In the genomic region with DNA sequence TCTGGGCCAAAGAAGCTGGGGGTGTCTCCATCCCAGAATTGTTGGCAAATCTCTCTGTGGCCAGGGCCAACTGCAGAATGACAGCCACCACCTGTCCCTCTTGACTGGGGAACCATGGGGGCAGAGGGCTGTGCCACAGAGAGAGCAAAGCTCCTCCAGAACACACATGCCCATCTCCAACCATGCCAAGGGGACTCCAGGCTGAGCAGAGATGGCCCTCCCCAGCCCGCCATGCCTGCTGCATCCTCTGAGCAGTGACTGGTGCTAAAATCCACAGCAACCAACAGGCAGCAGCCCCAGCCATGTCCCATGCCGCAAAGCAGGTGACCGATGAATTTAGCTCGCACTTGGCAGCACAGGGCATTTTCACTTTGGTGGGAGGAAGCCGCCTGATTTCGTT, we compare ENCODE assay signal across 16 cellular contexts.
"Had no signal": no experiment of that assay in that cellular context is flagged by ENCODE, and none has a peak within 500 bp of the region (broad histone marks: within the 10 kb centered on the region; RNA-seq: fewer than 3 reads in every experiment).

No MANE protein-coding gene starts in this region.

- H3K36me3 ChIP-seq: ascending aorta, breast epithelium, thyroid gland, uterus had no signal

- H3K27ac Mint-ChIP-seq: activated CD4-positive, alpha-beta memory T cell treated with anti-CD3 and anti-CD28 coated beads, Interleukin-2, amount 10 ng/mL, durations not matched to agents 7 days and 5 days; activated naive CD4-positive, alpha-beta T cell treated with anti-CD3 and anti-CD28 coated beads, Interleukin-2, amount 10 ng/mL, durations not matched to agents 7 days and 5 days; activated T-cell treated with anti-CD3 and anti-CD28 coated beads, Interleukin-2, amount 50 U/mL, for 24 hours; endodermal cell; stimulated activated memory B cell treated with anti-CD40 and anti-IgM and Interleukin-4, amounts not matched to agents 10 μg/mL and 1 μg/mL and 100 μg/mL, for 72 hours; T-helper 1 cell treated with Interleukin-12 subunit alpha and Interleukin-12 subunit beta and Interleukin-4 antibody, amounts not matched to agents 30 μg/mL and 1 μg/mL, for 36 hours had no signal

- DNase-seq: activated CD4-positive, alpha-beta memory T cell treated with anti-CD3 and anti-CD28 coated beads, Interleukin-2, amount 10 ng/mL, durations not matched to agents 7 days and 5 days; activated CD4-positive, alpha-beta T cell treated with anti-CD3 and anti-CD28 coated beads for 4 hours; activated naive CD4-positive, alpha-beta T cell treated with anti-CD3 and anti-CD28 coated beads, Interleukin-2, amount 10 ng/mL, durations not matched to agents 7 days and 5 days; activated T-cell treated with anti-CD3 and anti-CD28 coated beads, Interleukin-2, amount 50 U/mL, for 24 hours; endodermal cell; islet precursor cell; mesendoderm; stimulated activated CD4-positive, alpha-beta T cell treated with anti-CD3 and anti-CD28 coated beads, Interleukin-2, amount 100 ng/mL, for 48 hours; thyroid gland; uterus had no signal

- H3K9me3 Mint-ChIP-seq: activated CD4-positive, alpha-beta memory T cell treated with anti-CD3 and anti-CD28 coated beads, Interleukin-2, amount 10 ng/mL, durations not matched to agents 7 days and 5 days; activated naive CD4-positive, alpha-beta T cell treated with anti-CD3 and anti-CD28 coated beads, Interleukin-2, amount 10 ng/mL, durations not matched to agents 7 days and 5 days; activated T-cell treated with anti-CD3 and anti-CD28 coated beads, Interleukin-2, amount 50 U/mL, for 24 hours; endodermal cell; stimulated activated memory B cell treated with anti-CD40 and anti-IgM and Interleukin-4, amounts not matched to agents 10 μg/mL and 1 μg/mL and 100 μg/mL, for 72 hours; T-helper 1 cell treated with Interleukin-12 subunit alpha and Interleukin-12 subunit beta and Interleukin-4 antibody, amounts not matched to agents 30 μg/mL and 1 μg/mL, for 36 hours; WTC11 had no signal

- H3K27ac ChIP-seq: breast epithelium, thyroid gland had no signal

- H3K4me1 Mint-ChIP-seq: activated CD4-positive, alpha-beta memory T cell treated with anti-CD3 and anti-CD28 coated beads, Interleukin-2, amount 10 ng/mL, durations not matched to agents 7 days and 5 days; activated naive CD4-positive, alpha-beta T cell treated with anti-CD3 and anti-CD28 coated beads, Interleukin-2, amount 10 ng/mL, durations not matched to agents 7 days and 5 days; endodermal cell had no signal

- H3K4me1 ChIP-seq: breast epithelium, thyroid gland had no signal

- ATAC-seq: stimulated activated memory B cell treated with anti-CD40 and anti-IgM and Interleukin-4, amounts not matched to agents 10 μg/mL and 1 μg/mL and 100 μg/mL, for 72 hours had no signal

- H3K4me3 Mint-ChIP-seq: activated CD4-positive, alpha-beta memory T cell treated with anti-CD3 and anti-CD28 coated beads, Interleukin-2, amount 10 ng/mL, durations not matched to agents 7 days and 5 days; activated naive CD4-positive, alpha-beta T cell treated with anti-CD3 and anti-CD28 coated beads, Interleukin-2, amount 10 ng/mL, durations not matched to agents 7 days and 5 days; activated T-cell treated with anti-CD3 and anti-CD28 coated beads, Interleukin-2, amount 50 U/mL, for 24 hours; endodermal cell; stimulated activated memory B cell treated with anti-CD40 and anti-IgM and Interleukin-4, amounts not matched to agents 10 μg/mL and 1 μg/mL and 100 μg/mL, for 72 hours; T-helper 1 cell treated with Interleukin-12 subunit alpha and Interleukin-12 subunit beta and Interleukin-4 antibody, amounts not matched to agents 30 μg/mL and 1 μg/mL, for 36 hours; WTC11 had no signal

- H3K27me3 Mint-ChIP-seq: activated CD4-positive, alpha-beta memory T cell treated with anti-CD3 and anti-CD28 coated beads, Interleukin-2, amount 10 ng/mL, durations not matched to agents 7 days and 5 days; activated naive CD4-positive, alpha-beta T cell treated with anti-CD3 and anti-CD28 coated beads, Interleukin-2, amount 10 ng/mL, durations not matched to agents 7 days and 5 days; activated T-cell treated with anti-CD3 and anti-CD28 coated beads, Interleukin-2, amount 50 U/mL, for 24 hours; stimulated activated memory B cell treated with anti-CD40 and anti-IgM and Interleukin-4, amounts not matched to agents 10 μg/mL and 1 μg/mL and 100 μg/mL, for 72 hours had no signal

- H3K27me3 ChIP-seq: ascending aorta, breast epithelium, dorsolateral prefrontal cortex, thyroid gland, uterus had no signal

- H3K36me3 Mint-ChIP-seq: activated naive CD4-positive, alpha-beta T cell treated with anti-CD3 and anti-CD28 coated beads, Interleukin-2, amount 10 ng/mL, durations not matched to agents 7 days and 5 days; stimulated activated memory B cell treated with anti-CD40 and anti-IgM and Interleukin-4, amounts not matched to agents 10 μg/mL and 1 μg/mL and 100 μg/mL, for 72 hours; WTC11 had no signal

- H3K4me3 ChIP-seq: ascending aorta, breast epithelium, dorsolateral prefrontal cortex, thyroid gland, uterus had no signal

- H3K9me3 ChIP-seq: ascending aorta, breast epithelium, thyroid gland, uterus had no signal
